In genomic region chr3:193465992-193466618, GRCh38 we compare ENCODE assay signal across 21 cellular contexts.
"Had no signal": no experiment of that assay in that cellular context is flagged by ENCODE, and none has a peak within 500 bp of the region (broad histone marks: within the 10 kb centered on the region; RNA-seq: fewer than 3 reads in every experiment).

No MANE protein-coding gene starts in this region.

- H3K27ac ChIP-seq: body of pancreas, heart right ventricle, left ventricle myocardium inferior, pancreas, sigmoid colon, testis, upper lobe of left lung had no signal

- H3K27me3 ChIP-seq: body of pancreas, heart right ventricle, pancreas, sigmoid colon, testis, upper lobe of left lung had no signal

- ATAC-seq: body of pancreas, heart right ventricle, pancreas, WTC11 had no signal

- FAIRE-seq: endometrium, kidney, pancreas had no signal

- H3K4me1 ChIP-seq: body of pancreas, left ventricle myocardium inferior, pancreas, sigmoid colon, testis had no signal

- DNase-seq: activated gamma-delta T cell treated with Interleukin-2 at 50 U/mL for 16 hours; activated T-cell treated with anti-CD3 and anti-CD28 coated beads, Interleukin-2, amount 50 U/mL, for 1 hour; anterior cingulate cortex; body of pancreas; effector CD4-positive, alpha-beta T cell; erythroblast; foreskin fibroblast; heart right ventricle; kidney; left ventricle myocardium inferior; mammary epithelial cell; midbrain; pancreas; sigmoid colon; stimulated activated CD4-positive, alpha-beta T cell treated with anti-CD3 and anti-CD28 coated beads, Interleukin-4, amount 100 ng/mL, for 1 hour; stimulated activated naive CD4-positive, alpha-beta T cell; T-helper 2 cell; testis; upper lobe of left lung had no signal

- H3K9me3 ChIP-seq: body of pancreas, heart right ventricle, left ventricle myocardium inferior, pancreas, sigmoid colon, testis, upper lobe of left lung had no signal

- H3K4me3 ChIP-seq: body of pancreas, heart right ventricle, left ventricle myocardium inferior, pancreas, sigmoid colon, testis, upper lobe of left lung had no signal

- H3K36me3 ChIP-seq: heart right ventricle, left ventricle myocardium inferior, pancreas, sigmoid colon had no signal
